In genomic region chr14:98819132-98819866, GRCh38 we compare ENCODE assay signal across 16 cellular contexts.
DNase-seq lines count a peak whose midpoint lies in the region; ATAC-seq, FAIRE-seq and TF ChIP-seq lines count a peak whose summit lies in the region.
"Had no signal": no experiment of that assay in that cellular context is flagged by ENCODE, and none has a peak within 500 bp of the region (broad histone marks: within the 10 kb centered on the region; RNA-seq: fewer than 3 reads in every experiment).

No MANE protein-coding gene starts in this region.

- H3K18ac ChIP-seq in H1 (ENCODE audit: extremely low read depth, low read length): peak overlapping the region; percentile 91; the same call in 1 of the 2 replicates
- peak overlapping the region; percentile 77 for H3K18ac ChIP-seq in mesendoderm (ENCODE audit: low read length)

- H3K4ac ChIP-seq in H1 (replicated peaks; ENCODE audit: insufficient read length, low read depth, low read length) (no peak overlapping the region), mesendoderm (ENCODE audit: low read depth, low read length) (peak overlapping the region; percentile 78)

- no peak overlapping the region for H3K9ac ChIP-seq in H1 (replicated peaks in 1 of 4; ENCODE audit: extremely low read depth in 1 of 4, low read depth in 3 of 4, low read length in 3 of 4)
- H3K9ac ChIP-seq in mesendoderm (ENCODE audit: low read length): no peak overlapping the region

- peak in 1 of 2 experiments; percentile 37 for TF ChIP-seq RAD21 in H1 (IDR thresholded peaks at IDR 0.05 in 1 of 2, conservative IDR thresholded peaks at IDR 0.05 in 1 of 2; ENCODE audit: low read depth in 2 of 2, low read length in 2 of 2)

- H2AK5ac ChIP-seq in H1 (ENCODE audit: low read depth, low read length) (peak overlapping the region; percentile 19; the same call in 1 of the 2 replicates), mesendoderm (ENCODE audit: low read length) (no peak overlapping the region)

- H2AFZ ChIP-seq in H1 (ENCODE audit: low read length): no peak overlapping the region

- H4K91ac ChIP-seq in H1 (replicated peaks; ENCODE audit: insufficient read length, low read length): peak overlapping the region; percentile 26

- peak overlapping the region; percentile 69; the same call in 1 of the 2 replicates for H3K27ac ChIP-seq in H1 (ENCODE audit: low read depth, low read length)
- peak overlapping the region; percentile 69 for H3K27ac ChIP-seq in mesendoderm (ENCODE audit: low read depth, low read length)
- H3K27ac ChIP-seq: neutrophil, uterus had no signal

- H3K79me1 ChIP-seq in H1 (ENCODE audit: low read depth, low read length) (no peaks in the 10 kb centered on the region), mesendoderm (ENCODE audit: low read length) (no peaks in the 10 kb centered on the region)

- no peak overlapping the region for H3K23ac ChIP-seq in H1 (ENCODE audit: insufficient read length)
- H3K23ac ChIP-seq in mesendoderm (ENCODE audit: low read length): no peak overlapping the region

- peak; percentile 19 for DNase-seq in DMS153 treated with DMSO at 0.1 percent for 48 hours (lab: John Stamatoyannopoulos, UW; ENCODE audit: unreplicated experiment)
- DNase-seq in NCI-H1092 treated with DMSO at 0.1 percent for 48 hours (lab: John Stamatoyannopoulos, UW): peak; percentile 14
- peak; percentile 82 to 86 for DNase-seq in H1 (ENCODE audit: low read depth in 1 of 2, low spot score in 2 of 2)
- peak; percentile 98 for DNase-seq in mesendoderm
- no peak for DNase-seq in GF-D8 (lab: John Stamatoyannopoulos, UW)
- DNase-seq in effector CD8-positive, alpha-beta T cell (lab: John Stamatoyannopoulos, UW): no peak
- DNase-seq in activated gamma-delta T cell (lab: John Stamatoyannopoulos, UW): no peak
- DNase-seq: activated CD8-positive, alpha-beta T cell treated with anti-CD3 and anti-CD28 coated beads, Interleukin-2, amount 10 ng/mL, durations not matched to agents 7 days and 5 days; aorta; DMS 273 treated with DMSO at 0.1 percent for 48 hours; GOT3; PC-3; uterus had no signal

- H3K9me3 ChIP-seq in H1 (ENCODE audit: insufficient read depth in 2 of 2, low read depth in 1 of 2, low read length in 1 of 2): no peaks in the 10 kb centered on the region
- H3K9me3 ChIP-seq: neutrophil, uterus had no signal

- TF ChIP-seq POLR2A in H1 (IDR thresholded peaks at IDR 0.05; ENCODE audit: control extremely low read depth in 1 of 2, low read depth in 2 of 2, low read length in 2 of 2): peak in 1 of 2 experiments; percentile 47; a peak in 1 of 3 replicates

- TF ChIP-seq CTCF in H1 (IDR thresholded peaks at IDR 0.05; ENCODE audit: control extremely low read depth in 1 of 3, insufficient read depth in 1 of 3, low read depth in 1 of 3, low read length in 3 of 3): no peak

- H2BK20ac ChIP-seq in H1 (ENCODE audit: low read length): peak overlapping the region; percentile 99

- H4K5ac ChIP-seq in H1 (ENCODE audit: insufficient read length, low read depth, low read length) (peak overlapping the region; percentile 72), mesendoderm (ENCODE audit: low read length) (no peak overlapping the region)

- peaks cover 0 to 21% (median 19%) of the 10 kb centered on the region in 4 experiments for H3K4me1 ChIP-seq in H1 (replicated peaks in 1 of 4; ENCODE audit: control insufficient read depth in 3 of 4, insufficient read depth in 4 of 4, low read length in 3 of 4)
- H3K4me1 ChIP-seq in mesendoderm (ENCODE audit: control insufficient read depth, low read depth, low read length): peaks cover 8% of the 10 kb centered on the region
- H3K4me1 ChIP-seq: uterus had no signal

- CTCF ChIA-PET in H1 (lab: Charles Lee; ENCODE audit: partially characterized antibody): interaction anchor here (0.7 to 0.9 kb wide), 2 partner anchors 70 to 314 kb away, joined by 3 read pairs; no protein-coding TSS in a partner anchor

- H2BK15ac ChIP-seq in H1 (ENCODE audit: low read length): no peak overlapping the region
- no peak overlapping the region for H2BK15ac ChIP-seq in mesendoderm (replicated peaks; ENCODE audit: low read depth)

- peak overlapping the region; percentile 43 to 52 for H3K4me2 ChIP-seq in H1 (ENCODE audit: insufficient read depth in 1 of 2, low read depth in 2 of 2, low read length in 2 of 2)
- no peak overlapping the region for H3K4me2 ChIP-seq in mesendoderm (ENCODE audit: low read length)

- POLR2A ChIA-PET in H1 (lab: Charles Lee; ENCODE audit: partially characterized antibody): interaction anchor here (0.7 kb wide), 2 partner anchors 9 to 79 kb away, joined by 3 read pairs; no protein-coding TSS in a partner anchor

- no peaks in the 10 kb centered on the region for H3K36me3 ChIP-seq in H1 (ENCODE audit: control insufficient read depth in 2 of 4, insufficient read depth in 4 of 4, low read length in 3 of 4)
- H3K36me3 ChIP-seq in mesendoderm (ENCODE audit: control insufficient read depth, insufficient read depth, low read length): no peaks in the 10 kb centered on the region
- H3K36me3 ChIP-seq: neutrophil, uterus had no signal

- no peaks in the 10 kb centered on the region for H4K20me1 ChIP-seq in H1 (replicated peaks in 1 of 2; ENCODE audit: control insufficient read depth in 1 of 2, insufficient read depth in 2 of 2, low read length in 2 of 2)

- peak overlapping the region; percentile 21 for H3K56ac ChIP-seq in H1 (replicated peaks; ENCODE audit: insufficient read length, low read depth, low read length)
- peak overlapping the region; percentile 63 for H3K56ac ChIP-seq in mesendoderm (ENCODE audit: low read length)

- no peaks in the 10 kb centered on the region for H3K23me2 ChIP-seq in H1 (ENCODE audit: low read depth, low read length)

- H3K79me2 ChIP-seq in H1 (ENCODE audit: control insufficient read depth in 1 of 2, insufficient read depth in 2 of 2, low read length in 2 of 2) (no peaks in the 10 kb centered on the region), mesendoderm (ENCODE audit: control insufficient read depth, insufficient read depth, low read length) (no peaks in the 10 kb centered on the region)

- H2BK120ac ChIP-seq in H1 (replicated peaks; ENCODE audit: low read depth, low read length): peak overlapping the region; percentile 97
- peak overlapping the region; percentile 24 for H2BK120ac ChIP-seq in mesendoderm (ENCODE audit: low read depth, low read length)

- H3K4me3 ChIP-seq in H1 (ENCODE audit: extremely low read depth in 1 of 4, insufficient read depth in 2 of 4, low read depth in 3 of 4, low read length in 4 of 4): peak overlapping the region in 1 of 4 experiments; percentile 38; a peak in 3 of 8 replicates
- H3K4me3 ChIP-seq in mesendoderm (ENCODE audit: low read length): no peak overlapping the region
- H3K4me3 ChIP-seq: uterus had no signal

- H4K8ac ChIP-seq in H1 (ENCODE audit: extremely low read depth, insufficient read depth, low read length): no peak overlapping the region
- no peak overlapping the region for H4K8ac ChIP-seq in mesendoderm (ENCODE audit: low read depth, low read length)

- 35% methylated on average over 6 of the region's 9 CpGs; no CpG with 5 or more reads in 1 of the 2 experiments for WGBS in H1 (ENCODE audit: extremely low coverage in 1 of 2, insufficient coverage in 1 of 2, insufficient read length in 1 of 2, insufficient replicate concordance in 2 of 2, low coverage in 1 of 2, low lambda C conversion rate in 2 of 2, missing lambda C conversion rate in 1 of 2), 2 experiments
- WGBS in mesendoderm (ENCODE audit: extremely low coverage, insufficient coverage, low lambda C conversion rate): no CpG with 5 or more reads among the region's 9 CpGs

- peak; percentile 96 for FAIRE-seq in H1 (lab: Jason Lieb, UNC)

- H2BK5ac ChIP-seq in H1 (ENCODE audit: low read depth, low read length): peak overlapping the region; percentile 53
- peak overlapping the region; percentile 68 for H2BK5ac ChIP-seq in mesendoderm (ENCODE audit: low read length)

- TF ChIP-seq EP300 in H1 (IDR thresholded peaks at IDR 0.05; ENCODE audit: borderline replicate concordance in 1 of 2, low read depth in 2 of 2, low read length in 2 of 2): peak; percentile 1 to 95

- no peak for ATAC-seq in HG02852 (IDR thresholded peaks at IDR 0.05; ENCODE audit: unreplicated experiment)
- ATAC-seq: activated CD8-positive, alpha-beta T cell treated with anti-CD3 and anti-CD28 coated beads, Interleukin-2, amount 10 ng/mL, durations not matched to agents 7 days and 5 days; PC-3; stimulated activated memory B cell treated with anti-CD40 and anti-IgM and Interleukin-4, amounts not matched to agents 10 μg/mL and 1 μg/mL and 100 μg/mL, for 72 hours had no signal

- H3K27me3 ChIP-seq in H1 (replicated peaks in 1 of 4; ENCODE audit: control insufficient read depth in 3 of 4, extremely low read depth in 1 of 4, insufficient read depth in 3 of 4, low read length in 3 of 4): no peaks in the 10 kb centered on the region; a peak in 1 of 7 replicates
- no peaks in the 10 kb centered on the region for H3K27me3 ChIP-seq in mesendoderm (ENCODE audit: insufficient read depth, low read length, poor library complexity)
- H3K27me3 ChIP-seq: neutrophil, uterus had no signal

- H3K14ac ChIP-seq in H1 (ENCODE audit: insufficient read length): no peak overlapping the region

- H2BK12ac ChIP-seq in H1 (ENCODE audit: low read depth, low read length): peak overlapping the region; percentile 78

TF ChIP-seq in H1, 55 proteins besides CTCF, POLR2A, EP300 and RAD21 (continues in another document):
- 0 out of 2 replicates have a peak, but pooled peaks have one; percentile 27 for TF ChIP-seq JUND (IDR thresholded peaks at IDR 0.05; ENCODE audit: low read length)

Comparison
In these comparisons a context has a peak if more than half of its experiments do, and no peak if none do; other contexts are left out.
1. DNase-seq: peak in DMS153 treated with DMSO at 0.1 percent for 48 hours (single experiment), NCI-H1092 treated with DMSO at 0.1 percent for 48 hours (single experiment), H1 (2 of 2) and mesendoderm (single experiment); none in GF-D8 (single experiment), effector CD8-positive, alpha-beta T cell (single experiment) and activated gamma-delta T cell (single experiment).